In genomic region chrX:31547416-31547815, GRCh38 we compare ENCODE assay signal across 26 cellular contexts.
"Had no signal": no experiment of that assay in that cellular context is flagged by ENCODE, and none has a peak within 500 bp of the region (broad histone marks: within the 10 kb centered on the region; RNA-seq: fewer than 3 reads in every experiment).

No MANE protein-coding gene starts in this region.

- ATAC-seq: activated CD4-positive, alpha-beta T cell treated with anti-CD3 and anti-CD28 coated beads for 36 hours; activated T-cell treated with anti-CD3 and anti-CD28 coated beads, Interleukin-2, amount 50 U/mL, for 4 hours; heart left ventricle; left colon; right lobe of liver; stimulated activated memory B cell treated with anti-CD40 and anti-IgM and Interleukin-4, amounts not matched to agents 10 μg/mL and 1 μg/mL and 100 μg/mL, for 72 hours; T-helper 17 cell; upper lobe of right lung had no signal

- H3K4me2 ChIP-seq: smooth muscle cell had no signal

- H3K4me3 ChIP-seq: heart left ventricle, right lobe of liver, smooth muscle cell, stomach, testis, upper lobe of right lung had no signal

- DNase-seq: activated B cell treated with CpG ODN at 0.5 μM for 24 hours; activated CD4-positive, alpha-beta T cell treated with anti-CD3 and anti-CD28 coated beads for 36 hours; activated CD4-positive, alpha-beta T cell treated with anti-CD3 and anti-CD28 coated beads, Interleukin-2, amount 50 U/mL, for 4 hours; activated CD8-positive, alpha-beta memory T cell treated with anti-CD3 and anti-CD28 coated beads for 24 hours; activated CD8-positive, alpha-beta memory T cell treated with anti-CD3 and anti-CD28 coated beads, Interleukin-2, amount 50 U/mL, for 48 hours; activated naive CD4-positive, alpha-beta T cell; activated naive CD8-positive, alpha-beta T cell treated with anti-CD3 and anti-CD28 coated beads, Interleukin-2, amount 10 ng/mL, durations not matched to agents 7 days and 5 days; activated T-cell treated with anti-CD3 and anti-CD28 coated beads, Interleukin-2, amount 50 U/mL, for 4 hours; amygdala; brain microvascular endothelial cell; caudate nucleus; effector CD4-positive, alpha-beta T cell; heart left ventricle; islet precursor cell; left colon; right lobe of liver; stimulated activated CD4-positive, alpha-beta T cell treated with anti-CD3 and anti-CD28 coated beads, Interleukin-15, amount 100 ng/mL, for 24 hours; stomach; SW 1271; T-helper 17 cell; testis; upper lobe of right lung had no signal

- H3K79me2 ChIP-seq: parathyroid adenoma had no signal

- H2AFZ ChIP-seq: parathyroid adenoma had no signal

- H3K27ac ChIP-seq: brain microvascular endothelial cell, heart left ventricle, neutrophil, parathyroid adenoma, right lobe of liver, stomach, testis, upper lobe of right lung had no signal

- H3K9me3 ChIP-seq: heart left ventricle, neutrophil, right lobe of liver, stomach, testis, upper lobe of right lung had no signal

- H3K27me3 ChIP-seq: brain microvascular endothelial cell, heart left ventricle, neutrophil, right lobe of liver, stomach, testis, upper lobe of right lung had no signal

- H3K9ac ChIP-seq: parathyroid adenoma had no signal

- H3K4me1 ChIP-seq: heart left ventricle, parathyroid adenoma, right lobe of liver, stomach, testis, upper lobe of right lung had no signal

- H3K36me3 ChIP-seq: brain microvascular endothelial cell, heart left ventricle, neutrophil, right lobe of liver, stomach, upper lobe of right lung had no signal
